In the genomic region with DNA sequence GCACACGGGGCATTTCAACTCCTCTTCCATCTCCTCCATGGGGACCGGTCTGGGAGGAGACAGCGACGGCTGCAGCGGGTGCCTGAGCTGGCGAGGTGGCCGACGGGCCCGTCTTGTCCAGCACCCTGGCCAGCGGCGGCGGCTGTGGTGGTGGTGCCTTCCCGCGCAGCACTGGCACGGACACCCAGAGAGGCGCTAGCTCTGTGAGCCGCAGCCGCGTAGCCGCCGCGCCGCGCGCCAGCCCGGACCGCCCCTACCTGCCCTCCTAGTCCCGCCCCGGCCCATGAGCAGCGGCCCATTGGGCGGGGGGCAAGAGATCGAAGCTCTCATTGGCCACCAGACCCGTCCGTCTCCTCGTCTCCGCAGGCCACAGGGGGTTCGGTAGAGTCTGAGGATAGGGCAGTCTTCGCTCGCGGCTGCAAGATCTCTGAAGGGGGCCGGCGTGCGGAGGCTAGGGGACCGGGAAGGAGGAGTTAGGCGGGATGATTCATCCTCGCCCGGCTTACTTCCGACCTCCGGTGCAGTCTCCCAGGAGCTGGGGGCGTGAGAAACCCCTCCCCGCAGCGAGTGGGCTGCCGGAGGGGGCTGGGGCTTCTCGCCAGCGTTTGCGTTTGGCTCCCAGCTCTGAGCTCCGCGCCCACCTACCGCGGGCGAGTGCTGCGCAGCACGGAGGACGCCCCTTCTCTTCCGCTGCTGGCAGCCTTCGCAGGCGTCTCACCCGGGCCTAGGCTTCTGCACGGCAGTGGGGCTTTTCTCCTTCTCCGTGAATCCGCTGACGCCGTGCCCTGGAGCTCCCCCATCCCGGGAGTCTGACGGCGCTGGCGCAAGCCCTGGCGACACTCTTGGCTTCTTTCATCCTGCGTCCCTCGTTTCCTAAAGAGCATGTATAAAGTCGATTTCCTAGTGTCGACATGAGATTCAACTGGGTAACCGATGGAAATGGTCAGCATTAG, we compare ENCODE assay signal across 1 cellular context.
A peak's percentile ranks its signal among the peaks of the same experiment; 100 is the strongest.
TF ChIP-seq lines count a peak whose summit lies in the region.

TSS of gene TRIM9 (minus strand) at position 205 of the 953 bp plus-strand sequence. CDS start at position 39, 166 bp downstream.

TF ChIP-seq in HepG2, 621 proteins besides CTCF, POLR2A, EP300 and RAD21 (continued from another document and continues in another):
- TF ChIP-seq ZBTB44 (CRISPR knock-in tag; IDR thresholded peaks at IDR 0.05) = peak; percentile 73; the same call in 1 of the 2 replicates
- TF ChIP-seq SALL1 (CRISPR knock-in tag; IDR thresholded peaks at IDR 0.05) = peak; percentile 24; the same call in 1 of the 2 replicates
- TF ChIP-seq, protein P1, sequence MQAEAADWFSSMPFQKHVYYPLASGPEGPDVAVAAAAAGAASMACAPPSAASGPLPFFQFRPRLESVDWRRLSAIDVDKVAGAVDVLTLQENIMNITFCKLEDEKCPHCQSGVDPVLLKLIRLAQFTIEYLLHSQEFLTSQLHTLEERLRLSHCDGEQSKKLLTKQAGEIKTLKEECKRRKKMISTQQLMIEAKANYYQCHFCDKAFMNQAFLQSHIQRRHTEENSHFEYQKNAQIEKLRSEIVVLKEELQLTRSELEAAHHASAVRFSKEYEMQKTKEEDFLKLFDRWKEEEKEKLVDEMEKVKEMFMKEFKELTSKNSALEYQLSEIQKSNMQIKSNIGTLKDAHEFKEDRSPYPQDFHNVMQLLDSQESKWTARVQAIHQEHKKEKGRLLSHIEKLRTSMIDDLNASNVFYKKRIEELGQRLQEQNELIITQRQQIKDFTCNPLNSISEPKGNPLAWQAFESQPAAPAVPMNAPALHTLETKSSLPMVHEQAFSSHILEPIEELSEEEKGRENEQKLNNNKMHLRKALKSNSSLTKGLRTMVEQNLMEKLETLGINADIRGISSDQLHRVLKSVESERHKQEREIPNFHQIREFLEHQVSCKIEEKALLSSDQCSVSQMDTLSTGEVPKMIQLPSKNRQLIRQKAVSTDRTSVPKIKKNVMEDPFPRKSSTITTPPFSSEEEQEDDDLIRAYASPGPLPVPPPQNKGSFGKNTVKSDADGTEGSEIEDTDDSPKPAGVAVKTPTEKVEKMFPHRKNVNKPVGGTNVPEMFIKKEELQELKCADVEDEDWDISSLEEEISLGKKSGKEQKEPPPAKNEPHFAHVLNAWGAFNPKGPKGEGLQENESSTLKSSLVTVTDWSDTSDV (CRISPR knock-in tag; IDR thresholded peaks at IDR 0.05) = 0 out of 2 replicates have a peak, but pooled peaks have one; percentile 49
- 0 out of 2 replicates have a peak, but pooled peaks have one; percentile 29 for TF ChIP-seq ZNF543 (CRISPR knock-in tag; IDR thresholded peaks at IDR 0.05)
- 0 out of 2 replicates have a peak, but pooled peaks have one; percentile 10 for TF ChIP-seq ZNF274 (CRISPR knock-in tag; IDR thresholded peaks at IDR 0.05)
- no peak; the same call in 1 of the 2 replicates for TF ChIP-seq ZNF225 (CRISPR knock-in tag; IDR thresholded peaks at IDR 0.05)
- TF ChIP-seq PBX2 (CRISPR knock-in tag; IDR thresholded peaks at IDR 0.05) = peak; percentile 91
- 0 out of 2 replicates have a peak, but pooled peaks have one; percentile 31 for TF ChIP-seq BCL3 (CRISPR knock-in tag; IDR thresholded peaks at IDR 0.05)
- TF ChIP-seq MYPOP (CRISPR knock-in tag; IDR thresholded peaks at IDR 0.05) = peak; percentile 98
- no peak for TF ChIP-seq ZNF235 (CRISPR knock-in tag; IDR thresholded peaks at IDR 0.05; ENCODE audit: borderline replicate concordance)
- TF ChIP-seq ZNF333 (CRISPR knock-in tag; IDR thresholded peaks at IDR 0.05; ENCODE audit: borderline replicate concordance) = peak; percentile 66; the same call in 1 of the 2 replicates
- TF ChIP-seq ETV5 (CRISPR knock-in tag; IDR thresholded peaks at IDR 0.05; ENCODE audit: borderline replicate concordance) = no peak
- 0 out of 2 replicates have a peak, but pooled peaks have one; percentile 13 for TF ChIP-seq RXRA (CRISPR knock-in tag; IDR thresholded peaks at IDR 0.05)
- TF ChIP-seq HIC2 (CRISPR knock-in tag; IDR thresholded peaks at IDR 0.05; ENCODE audit: low read depth) = no peak; the same call in 1 of the 2 replicates
- TF ChIP-seq ZNF776 (CRISPR knock-in tag; IDR thresholded peaks at IDR 0.05) = peak; percentile 16; the same call in 1 of the 2 replicates
- peak; percentile 84 for TF ChIP-seq ZNF800 (CRISPR knock-in tag; IDR thresholded peaks at IDR 0.05)
- TF ChIP-seq ZNF616 (CRISPR knock-in tag; IDR thresholded peaks at IDR 0.05; ENCODE audit: low read depth) = 0 out of 2 replicates have a peak, but pooled peaks have one; percentile 80
- TF ChIP-seq ZNF891 (CRISPR knock-in tag; IDR thresholded peaks at IDR 0.05) = peak; percentile 69
- 0 out of 2 replicates have a peak, but pooled peaks have one; percentile 54 for TF ChIP-seq POGZ (CRISPR knock-in tag; IDR thresholded peaks at IDR 0.05)
- peak; percentile 48; the same call in 1 of the 2 replicates for TF ChIP-seq NRL (CRISPR knock-in tag; IDR thresholded peaks at IDR 0.05; ENCODE audit: borderline replicate concordance)
- no peak for TF ChIP-seq PTBP1 (IDR thresholded peaks at IDR 0.05; ENCODE audit: low read depth, low read length, poor library complexity, severe bottlenecking)
- peak; percentile 94 for TF ChIP-seq MIER2 (CRISPR knock-in tag; IDR thresholded peaks at IDR 0.05)
- TF ChIP-seq KDM3A (CRISPR knock-in tag; IDR thresholded peaks at IDR 0.05; ENCODE audit: low read depth) = 0 out of 2 replicates have a peak, but pooled peaks have one; percentile 10
- TF ChIP-seq NFYB (CRISPR knock-in tag; IDR thresholded peaks at IDR 0.05) = peak; percentile 94
- TF ChIP-seq ZNF552 (CRISPR knock-in tag; IDR thresholded peaks at IDR 0.05; ENCODE audit: borderline replicate concordance) = 0 out of 2 replicates have a peak, but pooled peaks have one; percentile 48
- TF ChIP-seq ZNF605 (CRISPR knock-in tag; IDR thresholded peaks at IDR 0.05) = 0 out of 2 replicates have a peak, but pooled peaks have one; percentile 15
- TF ChIP-seq NCOR1 (IDR thresholded peaks at IDR 0.05; ENCODE audit: borderline replicate concordance, low read length) = no peak
- 0 out of 2 replicates have a peak, but pooled peaks have one; percentile 25 for TF ChIP-seq PATZ1 (CRISPR knock-in tag; IDR thresholded peaks at IDR 0.05)
- TF ChIP-seq ZNF362 (CRISPR knock-in tag; IDR thresholded peaks at IDR 0.05; ENCODE audit: borderline replicate concordance) = no peak
- TF ChIP-seq ZBTB26 (CRISPR knock-in tag; IDR thresholded peaks at IDR 0.05; ENCODE audit: borderline replicate concordance) = 0 out of 2 replicates have a peak, but pooled peaks have one; percentile 26
- peak; percentile 44 for TF ChIP-seq ZEB1 (IDR thresholded peaks at IDR 0.05; ENCODE audit: insufficient replicate concordance, low read depth)
- 0 out of 2 replicates have a peak, but pooled peaks have one; percentile 25 for TF ChIP-seq KMT2A (CRISPR knock-in tag; IDR thresholded peaks at IDR 0.05)
- TF ChIP-seq PAWR (CRISPR knock-in tag; IDR thresholded peaks at IDR 0.05; ENCODE audit: borderline replicate concordance) = 0 out of 2 replicates have a peak, but pooled peaks have one; percentile 60
- TF ChIP-seq RNF2 (conservative IDR thresholded peaks at IDR 0.05; ENCODE audit: low read depth) = no peak; the same call in 1 of the 2 replicates
